Comparison of ENCODE assay signal across 1 cellular context in genomic region chr12:4355150-4355842, GRCh38.
TF ChIP-seq lines count a peak whose summit lies in the region.

No MANE protein-coding gene starts in this region.

TF ChIP-seq in H1, 55 proteins besides CTCF, POLR2A, EP300 and RAD21:
- TF ChIP-seq GTF2F1 (IDR thresholded peaks at IDR 0.05; ENCODE audit: borderline replicate concordance, low read depth, low read length), result no peak
- TF ChIP-seq CHD7 (IDR thresholded peaks at IDR 0.05; ENCODE audit: insufficient replicate concordance, low read length), result no peak
- no peak for TF ChIP-seq RNF2 (IDR thresholded peaks at IDR 0.05; ENCODE audit: borderline replicate concordance, low read depth, low read length, missing control alignments, poor library complexity, severe bottlenecking)
